8 cellular contexts compared by ENCODE assay signal in the genomic region with DNA sequence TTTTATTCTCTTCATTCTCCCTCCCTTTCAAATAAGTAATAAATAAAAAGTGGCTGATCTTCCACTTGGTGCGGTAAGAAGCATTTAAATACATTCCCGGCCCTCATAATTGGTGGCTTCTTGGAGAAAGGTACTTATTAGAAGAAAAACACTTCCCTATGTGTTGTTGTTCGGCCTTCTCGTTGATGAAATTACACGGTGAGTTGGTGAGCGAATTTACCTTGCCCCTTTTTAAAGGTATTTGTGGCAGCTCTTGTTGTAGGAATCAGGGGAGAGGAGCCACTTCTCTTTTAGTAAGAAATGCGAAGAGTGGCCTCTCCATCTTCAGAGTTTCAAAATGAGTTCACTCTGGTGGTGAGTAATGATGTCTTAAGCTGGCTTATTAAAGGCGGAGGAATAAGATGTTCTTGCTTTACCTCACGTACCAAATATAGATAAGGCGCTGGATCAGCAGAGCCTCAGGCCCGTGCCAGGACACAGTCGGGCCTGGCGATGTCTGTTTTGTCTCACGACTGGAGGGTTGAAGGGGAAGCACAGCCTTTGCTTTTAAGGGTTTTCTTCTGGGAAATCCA.
DNase-seq lines count a peak whose midpoint lies in the region; ATAC-seq, FAIRE-seq and TF ChIP-seq lines count a peak whose summit lies in the region.

No MANE protein-coding gene starts in this region.

- WGBS in small intestine, 3 donors: 68 to 89% (median 83%) methylated on average over 14 of the region's 14 CpGs

- H3K9ac ChIP-seq in DND-41 (ENCODE audit: low read depth, low read length): no peak overlapping the region

- in situ Hi-C loops in KBM-7 (cut with MboI; ENCODE audit: low pct_unique_long_range_greater_than_20kb, low sequenced_read_pairs): no loop called here

- H3K4me1 ChIP-seq in DND-41 (ENCODE audit: insufficient read depth, low read length) (peaks cover 56% of the 10 kb centered on the region), muscle layer of duodenum (ENCODE audit: control insufficient read depth in 1 of 2, insufficient read depth in 2 of 2, low read length in 2 of 2) (peaks cover 10 to 31% of the 10 kb centered on the region in 2 donors), small intestine (ENCODE audit: control insufficient read depth in 2 of 2, insufficient read depth in 1 of 2, low read depth in 1 of 2, low read length in 1 of 2) (peaks cover 2 to 12% of the 10 kb centered on the region in 2 donors)

- no peak overlapping the region for H3K4me2 ChIP-seq in DND-41 (ENCODE audit: insufficient read depth, low read length)

- H3K79me2 ChIP-seq in DND-41 (ENCODE audit: insufficient read depth, low read length): peaks cover 91% of the 10 kb centered on the region

- DNase-seq in DND-41 (no peak), amniotic epithelial cell (ENCODE audit: low read depth) (peak; percentile 100), KBM-7 (no peak), NCI-H2081 (lab: John Stamatoyannopoulos, UW) (no peak), RPMI8226 (no peak), small intestine (no peak)

- H4K20me1 ChIP-seq in DND-41 (ENCODE audit: insufficient read depth, low read length): peaks cover 19% of the 10 kb centered on the region; the same call in 1 of the 2 replicates

- H3K36me3 ChIP-seq in DND-41 (ENCODE audit: insufficient read depth, low read length): peaks cover 14% of the 10 kb centered on the region
- no peaks in the 10 kb centered on the region for H3K36me3 ChIP-seq in muscle layer of duodenum (ENCODE audit: control insufficient read depth in 1 of 2, insufficient read depth in 2 of 2, low read length in 2 of 2)
- no peaks in the 10 kb centered on the region for H3K36me3 ChIP-seq in small intestine (ENCODE audit: control insufficient read depth in 2 of 2, insufficient read depth in 2 of 2, low read length in 2 of 2)

- H3K27me3 ChIP-seq in DND-41 (ENCODE audit: insufficient read depth, low read length, poor library complexity) (no peaks in the 10 kb centered on the region), muscle layer of duodenum (ENCODE audit: low read depth, low read length) (no peaks in the 10 kb centered on the region), small intestine (ENCODE audit: control insufficient read depth in 2 of 2, insufficient read depth in 2 of 2, low read length in 2 of 2) (no peaks in the 10 kb centered on the region)

- H3K27ac ChIP-seq in DND-41 (ENCODE audit: low read length): peak overlapping the region; percentile 37; the same call in 1 of the 2 replicates
- H3K27ac ChIP-seq in muscle layer of duodenum (ENCODE audit: low read length): peak overlapping the region; percentile 92
- H3K27ac ChIP-seq in small intestine (ENCODE audit: low read depth in 1 of 2, low read length in 1 of 2): peak overlapping the region in 1 of 2 donors; percentile 72

- ATAC-seq in DND-41 (ENCODE audit: insufficient read depth, low read depth) (no peak), HG02571 (IDR thresholded peaks at IDR 0.05; ENCODE audit: unreplicated experiment) (peak; percentile 51)

- no peak for FAIRE-seq in small intestine (lab: Jason Lieb, UNC)

- H2AFZ ChIP-seq in DND-41 (ENCODE audit: low read depth, low read length): no peak overlapping the region

- H3K4me3 ChIP-seq in DND-41 (ENCODE audit: low read depth in 1 of 2, low read length in 2 of 2): no peak overlapping the region
- no peak overlapping the region for H3K4me3 ChIP-seq in muscle layer of duodenum (ENCODE audit: low read depth in 1 of 2, low read length in 2 of 2)
- H3K4me3 ChIP-seq in small intestine (ENCODE audit: low read depth in 1 of 2, low read length in 2 of 2): no peak overlapping the region

- H3K9me3 ChIP-seq in DND-41 (ENCODE audit: insufficient read depth, low read length, severe bottlenecking) (no peaks in the 10 kb centered on the region), muscle layer of duodenum (ENCODE audit: control insufficient read depth in 1 of 2, low read length in 2 of 2) (no peaks in the 10 kb centered on the region), small intestine (ENCODE audit: control insufficient read depth, low read depth) (no peaks in the 10 kb centered on the region)

- no peak for TF ChIP-seq CTCF in DND-41 (IDR thresholded peaks at IDR 0.05; ENCODE audit: borderline replicate concordance, extremely low read depth, low read length, poor library complexity, severe bottlenecking)
